ENCODE assay signal across 8 cellular contexts in genomic region chr1:8424539-8425116, GRCh38.
DNase-seq lines count a peak whose midpoint lies in the region; ATAC-seq and TF ChIP-seq lines count a peak whose summit lies in the region.

No MANE protein-coding gene starts in this region.

- H3K9ac ChIP-seq in SU-DHL-6 (ENCODE audit: low read length), result peak overlapping the region; percentile 91

- H3K9me2 ChIP-seq in SU-DHL-6 (replicated peaks; ENCODE audit: insufficient read depth, low read length), result no peaks in the 10 kb centered on the region

- DNase-seq in CMK (ENCODE audit: low read depth), result peak; percentile 50
- DNase-seq in MCF 10A (ENCODE audit: unreplicated experiment), result no peak
- peak; percentile 87 for DNase-seq in islet precursor cell
- DNase-seq in stimulated activated CD4-positive, alpha-beta T cell treated with anti-CD3 and anti-CD28 coated beads, Interleukin-1b, Interleukin-23, amount 100 ng/mL, for 48 hours, result peak; percentile 52

- intact Hi-C loops in MCF 10A (cut with micrococcal nuclease), result loop anchor here (5.0 kb wide), 1 partner anchor 278 kb away; no protein-coding TSS in a partner anchor

- no peaks in the 10 kb centered on the region for H3K9me3 Mint-ChIP-seq in MCF 10A (ENCODE audit: unreplicated experiment)

- H3K9me3 ChIP-seq in SU-DHL-6 (ENCODE audit: insufficient read depth, low read length), result no peaks in the 10 kb centered on the region

- no peaks in the 10 kb centered on the region for H3K27me3 ChIP-seq in SU-DHL-6 (ENCODE audit: low read length)

- H3K36me3 ChIP-seq in SU-DHL-6 (ENCODE audit: low read length), result peaks cover 22% of the 10 kb centered on the region

- no peak for TF ChIP-seq CTCF in SU-DHL-6 (IDR thresholded peaks at IDR 0.05; ENCODE audit: insufficient read depth, low read length, poor library complexity, severe bottlenecking)
- no peak for TF ChIP-seq CTCF in MCF 10A (IDR thresholded peaks at IDR 0.05; ENCODE audit: unreplicated experiment)

- no TSS peak for BruUV-seq in MCF 10A (replicated peaks; lab: Mats Ljungman, UMichigan)

- H3F3A ChIP-seq in SU-DHL-6 (ENCODE audit: insufficient read depth), result peaks cover 52% of the 10 kb centered on the region

- H2AFZ ChIP-seq in SU-DHL-6 (ENCODE audit: low read depth, low read length, severe bottlenecking), result no peak overlapping the region

- peaks cover 53% of the 10 kb centered on the region for H3K79me2 ChIP-seq in SU-DHL-6 (ENCODE audit: insufficient read depth, low read length)

- CTCF ChIA-PET in MCF 10A (lab: Yijun Ruan, JAX), result interaction anchor here (0.6 to 0.7 kb wide), 2 partner anchors 65 to 95 kb away, joined by 3 read pairs; no protein-coding TSS in a partner anchor

- peaks cover 4% of the 10 kb centered on the region; the same call in 1 of the 2 replicates for H4K20me1 ChIP-seq in SU-DHL-6 (ENCODE audit: low read depth, low read length)

- peak overlapping the region; percentile 52 for H3K27ac Mint-ChIP-seq in MCF 10A (ENCODE audit: low read depth, unreplicated experiment)

- no peak overlapping the region for H3K4me3 Mint-ChIP-seq in MCF 10A (ENCODE audit: unreplicated experiment)

- H3K36me3 Mint-ChIP-seq in MCF 10A (ENCODE audit: insufficient read depth, unreplicated experiment), result peaks cover 7% of the 10 kb centered on the region

- H3K4me2 ChIP-seq in SU-DHL-6 (ENCODE audit: low read depth, low read length, poor library complexity, severe bottlenecking), result peak overlapping the region; percentile 67

- H3K27me3 Mint-ChIP-seq in MCF 10A (ENCODE audit: insufficient read depth, unreplicated experiment), result no peaks in the 10 kb centered on the region

- peak overlapping the region; percentile 99 for H3K27ac ChIP-seq in SU-DHL-6 (ENCODE audit: low read depth, low read length)

- H3K4me1 Mint-ChIP-seq in MCF 10A (ENCODE audit: insufficient read depth, unreplicated experiment), result peaks cover 6% of the 10 kb centered on the region

- POLR2A ChIA-PET in MCF 10A (lab: Yijun Ruan, JAX), result interaction anchor here (0.8 to 1.2 kb wide), 4 partner anchors 10 to 279 kb away, joined by 3 to 5 read pairs (median 4); no protein-coding TSS in a partner anchor

- H3K4me3 ChIP-seq in SU-DHL-6 (ENCODE audit: insufficient read depth, low read length, poor library complexity, severe bottlenecking), result peak overlapping the region; percentile 54

- peak; percentile 20 for ATAC-seq in HG03045 (IDR thresholded peaks at IDR 0.05; ENCODE audit: unreplicated experiment)
- no peak for ATAC-seq in GM19463 (IDR thresholded peaks at IDR 0.05; ENCODE audit: unreplicated experiment)
- no peak for ATAC-seq in GM19023 (IDR thresholded peaks at IDR 0.05; ENCODE audit: unreplicated experiment)
